1 cellular context compared by ENCODE assay signal in genomic region chr10:97292097-97292861, GRCh38.
TF ChIP-seq lines count a peak whose summit lies in the region.

A gene with protein sequence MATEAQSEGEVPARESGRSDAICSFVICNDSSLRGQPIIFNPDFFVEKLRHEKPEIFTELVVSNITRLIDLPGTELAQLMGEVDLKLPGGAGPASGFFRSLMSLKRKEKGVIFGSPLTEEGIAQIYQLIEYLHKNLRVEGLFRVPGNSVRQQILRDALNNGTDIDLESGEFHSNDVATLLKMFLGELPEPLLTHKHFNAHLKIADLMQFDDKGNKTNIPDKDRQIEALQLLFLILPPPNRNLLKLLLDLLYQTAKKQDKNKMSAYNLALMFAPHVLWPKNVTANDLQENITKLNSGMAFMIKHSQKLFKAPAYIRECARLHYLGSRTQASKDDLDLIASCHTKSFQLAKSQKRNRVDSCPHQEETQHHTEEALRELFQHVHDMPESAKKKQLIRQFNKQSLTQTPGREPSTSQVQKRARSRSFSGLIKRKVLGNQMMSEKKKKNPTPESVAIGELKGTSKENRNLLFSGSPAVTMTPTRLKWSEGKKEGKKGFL (minus strand): TSS chr10:97292637. CDS start chr10:97292627, 10 bp downstream.

TF ChIP-seq in HepG2, 621 proteins besides CTCF, POLR2A, EP300 and RAD21 (continued from another document and continues in another):
- TF ChIP-seq ZNF142 (CRISPR knock-in tag; IDR thresholded peaks at IDR 0.05) (no peak), NCOA5 (CRISPR knock-in tag; IDR thresholded peaks at IDR 0.05) (no peak), STAT5B (CRISPR knock-in tag; IDR thresholded peaks at IDR 0.05) (no peak), SKI (IDR thresholded peaks at IDR 0.05; ENCODE audit: partially characterized antibody) (peak; percentile 67), ZNF18 (CRISPR knock-in tag; IDR thresholded peaks at IDR 0.05; ENCODE audit: insufficient replicate concordance) (no peak), PAXIP1 (CRISPR knock-in tag; conservative IDR thresholded peaks at IDR 0.05) (peak; percentile 52; the same call in 1 of the 2 replicates), MAZ (IDR thresholded peaks at IDR 0.05; ENCODE audit: borderline replicate concordance, low read depth, low read length) (peak; percentile 72), MAZ (CRISPR knock-in tag; IDR thresholded peaks at IDR 0.05; ENCODE audit: low read depth) (peak; percentile 83; the same call in 1 of the 2 replicates), MATR3 (CRISPR knock-in tag; IDR thresholded peaks at IDR 0.05) (no peak), ZUFSP (CRISPR knock-in tag; IDR thresholded peaks at IDR 0.05; ENCODE audit: borderline replicate concordance) (no peak), ZNF879 (CRISPR knock-in tag; IDR thresholded peaks at IDR 0.05) (peak; percentile 38; the same call in 1 of the 2 replicates), POLR2G (IDR thresholded peaks at IDR 0.05; ENCODE audit: low read depth, low read length) (peak; percentile 92), RBM22 (optimal IDR thresholded peaks at IDR 0.05; ENCODE audit: low read length) (peak; percentile 25), PHF21A (CRISPR knock-in tag; IDR thresholded peaks at IDR 0.05) (no peak; the same call in 1 of the 2 replicates), KLF12 (CRISPR knock-in tag; IDR thresholded peaks at IDR 0.05; ENCODE audit: borderline replicate concordance) (peak; percentile 17; the same call in 1 of the 2 replicates), ZFP82 (CRISPR knock-in tag; IDR thresholded peaks at IDR 0.05; ENCODE audit: borderline replicate concordance) (no peak), ZNF362 (CRISPR knock-in tag; IDR thresholded peaks at IDR 0.05; ENCODE audit: borderline replicate concordance) (peak; percentile 16; the same call in 1 of the 2 replicates), GATAD1 (CRISPR knock-in tag; IDR thresholded peaks at IDR 0.05) (peak; percentile 59; the same call in 1 of the 2 replicates), LCORL (IDR thresholded peaks at IDR 0.05) (no peak), LCORL (CRISPR knock-in tag; IDR thresholded peaks at IDR 0.05) (no peak; the same call in 1 of the 2 replicates), TCF7L2 (IDR thresholded peaks at IDR 0.05; ENCODE audit: low read depth, low read length) (no peak), ATF7-NPFF (CRISPR knock-in tag; IDR thresholded peaks at IDR 0.05; ENCODE audit: low read depth) (peak; percentile 82), PHF20 (CRISPR knock-in tag; IDR thresholded peaks at IDR 0.05) (peak; percentile 57), RXRA (CRISPR knock-in tag; IDR thresholded peaks at IDR 0.05) (peak; percentile 74), MXD3 (CRISPR knock-in tag; IDR thresholded peaks at IDR 0.05) (peak; percentile 76; the same call in 1 of the 2 replicates), ZNF326 (CRISPR knock-in tag; IDR thresholded peaks at IDR 0.05; ENCODE audit: borderline replicate concordance) (no peak)
- TF ChIP-seq, protein P1, sequence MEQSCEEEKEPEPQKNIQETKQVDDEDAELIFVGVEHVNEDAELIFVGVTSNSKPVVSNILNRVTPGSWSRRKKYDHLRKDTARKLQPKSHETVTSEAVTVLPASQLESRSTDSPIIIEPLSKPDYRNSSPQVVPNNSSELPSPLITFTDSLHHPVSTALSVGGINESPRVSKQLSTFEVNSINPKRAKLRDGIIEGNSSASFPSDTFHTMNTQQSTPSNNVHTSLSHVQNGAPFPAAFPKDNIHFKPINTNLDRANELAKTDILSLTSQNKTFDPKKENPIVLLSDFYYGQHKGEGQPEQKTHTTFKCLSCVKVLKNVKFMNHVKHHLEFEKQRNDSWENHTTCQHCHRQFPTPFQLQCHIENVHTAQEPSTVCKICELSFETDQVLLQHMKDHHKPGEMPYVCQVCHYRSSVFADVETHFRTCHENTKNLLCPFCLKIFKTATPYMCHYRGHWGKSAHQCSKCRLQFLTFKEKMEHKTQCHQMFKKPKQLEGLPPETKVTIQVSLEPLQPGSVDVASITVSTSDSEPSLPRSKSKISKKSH (CRISPR knock-in tag; IDR thresholded peaks at IDR 0.05; ENCODE audit: borderline replicate concordance): peak; percentile 52; the same call in 1 of the 2 replicates
- TF ChIP-seq, protein P2, sequence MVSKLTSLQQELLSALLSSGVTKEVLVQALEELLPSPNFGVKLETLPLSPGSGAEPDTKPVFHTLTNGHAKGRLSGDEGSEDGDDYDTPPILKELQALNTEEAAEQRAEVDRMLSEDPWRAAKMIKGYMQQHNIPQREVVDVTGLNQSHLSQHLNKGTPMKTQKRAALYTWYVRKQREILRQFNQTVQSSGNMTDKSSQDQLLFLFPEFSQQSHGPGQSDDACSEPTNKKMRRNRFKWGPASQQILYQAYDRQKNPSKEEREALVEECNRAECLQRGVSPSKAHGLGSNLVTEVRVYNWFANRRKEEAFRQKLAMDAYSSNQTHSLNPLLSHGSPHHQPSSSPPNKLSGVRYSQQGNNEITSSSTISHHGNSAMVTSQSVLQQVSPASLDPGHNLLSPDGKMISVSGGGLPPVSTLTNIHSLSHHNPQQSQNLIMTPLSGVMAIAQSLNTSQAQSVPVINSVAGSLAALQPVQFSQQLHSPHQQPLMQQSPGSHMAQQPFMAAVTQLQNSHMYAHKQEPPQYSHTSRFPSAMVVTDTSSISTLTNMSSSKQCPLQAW (CRISPR knock-in tag; IDR thresholded peaks at IDR 0.05): peak; percentile 40; the same call in 1 of the 2 replicates
- TF ChIP-seq, protein P3, sequence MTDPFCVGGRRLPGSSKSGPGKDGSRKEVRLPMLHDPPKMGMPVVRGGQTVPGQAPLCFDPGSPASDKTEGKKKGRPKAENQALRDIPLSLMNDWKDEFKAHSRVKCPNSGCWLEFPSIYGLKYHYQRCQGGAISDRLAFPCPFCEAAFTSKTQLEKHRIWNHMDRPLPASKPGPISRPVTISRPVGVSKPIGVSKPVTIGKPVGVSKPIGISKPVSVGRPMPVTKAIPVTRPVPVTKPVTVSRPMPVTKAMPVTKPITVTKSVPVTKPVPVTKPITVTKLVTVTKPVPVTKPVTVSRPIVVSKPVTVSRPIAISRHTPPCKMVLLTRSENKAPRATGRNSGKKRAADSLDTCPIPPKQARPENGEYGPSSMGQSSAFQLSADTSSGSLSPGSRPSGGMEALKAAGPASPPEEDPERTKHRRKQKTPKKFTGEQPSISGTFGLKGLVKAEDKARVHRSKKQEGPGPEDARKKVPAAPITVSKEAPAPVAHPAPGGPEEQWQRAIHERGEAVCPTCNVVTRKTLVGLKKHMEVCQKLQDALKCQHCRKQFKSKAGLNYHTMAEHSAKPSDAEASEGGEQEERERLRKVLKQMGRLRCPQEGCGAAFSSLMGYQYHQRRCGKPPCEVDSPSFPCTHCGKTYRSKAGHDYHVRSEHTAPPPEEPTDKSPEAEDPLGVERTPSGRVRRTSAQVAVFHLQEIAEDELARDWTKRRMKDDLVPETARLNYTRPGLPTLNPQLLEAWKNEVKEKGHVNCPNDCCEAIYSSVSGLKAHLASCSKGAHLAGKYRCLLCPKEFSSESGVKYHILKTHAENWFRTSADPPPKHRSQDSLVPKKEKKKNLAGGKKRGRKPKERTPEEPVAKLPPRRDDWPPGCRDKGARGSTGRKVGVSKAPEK (CRISPR knock-in tag; IDR thresholded peaks at IDR 0.05; ENCODE audit: borderline replicate concordance): no peak
- TF ChIP-seq, protein P4, sequence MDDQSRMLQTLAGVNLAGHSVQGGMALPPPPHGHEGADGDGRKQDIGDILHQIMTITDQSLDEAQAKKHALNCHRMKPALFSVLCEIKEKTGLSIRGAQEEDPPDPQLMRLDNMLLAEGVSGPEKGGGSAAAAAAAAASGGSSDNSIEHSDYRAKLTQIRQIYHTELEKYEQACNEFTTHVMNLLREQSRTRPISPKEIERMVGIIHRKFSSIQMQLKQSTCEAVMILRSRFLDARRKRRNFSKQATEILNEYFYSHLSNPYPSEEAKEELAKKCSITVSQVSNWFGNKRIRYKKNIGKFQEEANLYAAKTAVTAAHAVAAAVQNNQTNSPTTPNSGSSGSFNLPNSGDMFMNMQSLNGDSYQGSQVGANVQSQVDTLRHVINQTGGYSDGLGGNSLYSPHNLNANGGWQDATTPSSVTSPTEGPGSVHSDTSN (CRISPR knock-in tag; IDR thresholded peaks at IDR 0.05; ENCODE audit: borderline replicate concordance): no peak
